ENCODE assay signal across 11 cellular contexts in genomic region chr1:206816390-206817287, GRCh38. TPM values are rescaled to one million over a fixed set of nuclear protein-coding genes. Genes with fewer than 3 reads are reported as not detected.
DNase-seq lines count a peak whose midpoint lies in the region; ATAC-seq, FAIRE-seq and TF ChIP-seq lines count a peak whose summit lies in the region.
"Had no signal": no experiment of that assay in that cellular context is flagged by ENCODE, and none has a peak within 500 bp of the region (broad histone marks: within the 10 kb centered on the region; RNA-seq: fewer than 3 reads in every experiment).

No MANE protein-coding gene starts in this region.

- H3K4me1 ChIP-seq in right lobe of liver (no peaks in the 10 kb centered on the region), HepG2 (ENCODE audit: insufficient read depth, low read length) (no peaks in the 10 kb centered on the region), testis (no peaks in the 10 kb centered on the region)

- TF ChIP-seq CTCF in right lobe of liver (IDR thresholded peaks at IDR 0.05) (no peak), HepG2 (CRISPR knock-in tag; IDR thresholded peaks at IDR 0.05) (no peak), testis (IDR thresholded peaks at IDR 0.05) (no peak), HFFc6 (IDR thresholded peaks at IDR 0.05) (no peak)

- ATAC-seq in right lobe of liver (peak in 3 of 4 donors; percentile 21 to 45 (median 29)), HepG2 (no peak), HG03159 (IDR thresholded peaks at IDR 0.05; ENCODE audit: unreplicated experiment) (peak; percentile 66), GM18873 (IDR thresholded peaks at IDR 0.05; ENCODE audit: low FRiP score, unreplicated experiment) (no peak), HG02610 (IDR thresholded peaks at IDR 0.05; ENCODE audit: unreplicated experiment) (no peak)
- ATAC-seq in activated naive CD8-positive, alpha-beta T cell treated with anti-CD3 and anti-CD28 coated beads, Interleukin-2, amount 10 ng/mL, durations not matched to agents 7 days and 5 days (ENCODE audit: low read depth) = peak; percentile 88

- H3K27ac ChIP-seq in right lobe of liver (no peak overlapping the region), HepG2 (ENCODE audit: extremely low read length, insufficient read depth, low read length) (no peak overlapping the region), testis (peak overlapping the region; percentile 9 to 34)
- H3K27ac ChIP-seq: VCaP had no signal

- no peak overlapping the region for H3K9ac ChIP-seq in HepG2 (ENCODE audit: insufficient read depth, low read depth, low read length)

- H3K79me2 ChIP-seq in HepG2 (ENCODE audit: insufficient read depth, low read length) = no peaks in the 10 kb centered on the region

- H3K4me3 ChIP-seq in right lobe of liver = no peak overlapping the region
- no peak overlapping the region for H3K4me3 ChIP-seq in HepG2 (replicated peaks in 1 of 3; ENCODE audit: insufficient read depth in 1 of 3, low read depth in 2 of 3, low read length in 3 of 3)
- H3K4me3 ChIP-seq in testis = no peak overlapping the region

- CTCF ChIA-PET in HepG2 (lab: Yijun Ruan, JAX; ENCODE audit: low intra/inter-chr PET ratio, low total read pairs) = no interaction called here

- H3K27me3 Mint-ChIP-seq in activated naive CD8-positive, alpha-beta T cell treated with anti-CD3 and anti-CD28 coated beads, Interleukin-2, amount 10 ng/mL, durations not matched to agents 7 days and 5 days = no peaks in the 10 kb centered on the region
- no peaks in the 10 kb centered on the region; the same call in 1 of the 2 replicates for H3K27me3 Mint-ChIP-seq in HFFc6 (ENCODE audit: insufficient read depth)

- H4K20me1 ChIP-seq in HepG2 (ENCODE audit: insufficient read depth, low read length) = no peaks in the 10 kb centered on the region

- H2AFZ ChIP-seq in HepG2 (ENCODE audit: low read length) = no peak overlapping the region

- no TSS peak for BruUV-seq in HepG2 (replicated peaks; lab: Mats Ljungman, UMichigan)

- H3K4me2 ChIP-seq in HepG2 (ENCODE audit: low read depth, low read length) = no peak overlapping the region

- no peak for TF ChIP-seq RAD21 in HepG2 (CRISPR knock-in tag; IDR thresholded peaks at IDR 0.05)

- peaks cover 27% of the 10 kb centered on the region for H3K4me1 Mint-ChIP-seq in activated naive CD8-positive, alpha-beta T cell treated with anti-CD3 and anti-CD28 coated beads, Interleukin-2, amount 10 ng/mL, durations not matched to agents 7 days and 5 days
- peaks cover 28% of the 10 kb centered on the region for H3K4me1 Mint-ChIP-seq in HFFc6 (ENCODE audit: low read depth)

- FAIRE-seq in HepG2 (lab: Jason Lieb, UNC) = no peak

- H3K36me3 Mint-ChIP-seq in activated naive CD8-positive, alpha-beta T cell treated with anti-CD3 and anti-CD28 coated beads, Interleukin-2, amount 10 ng/mL, durations not matched to agents 7 days and 5 days = peaks cover 22% of the 10 kb centered on the region
- peaks cover 8% of the 10 kb centered on the region for H3K36me3 Mint-ChIP-seq in HFFc6 (ENCODE audit: low read depth)

- POLR2A ChIA-PET in HepG2 (lab: Yijun Ruan, JAX) = no interaction called here
- POLR2A ChIA-PET in activated naive CD8-positive, alpha-beta T cell treated with anti-CD3 and anti-CD28 coated beads, Interleukin-2, amount 10 ng/mL, durations not matched to agents 7 days and 5 days (lab: Charles Lee) = interaction anchor here (0.6 to 1.6 kb wide), 4 partner anchors 11 to 149 kb away, joined by 3 to 7 read pairs (median 4); no protein-coding TSS in a partner anchor

- in situ Hi-C loops in HepG2 (cut with HindIII; ENCODE audit: extremely low pct_ligation_motif_present, low pct_unique_long_range_greater_than_20kb) = no loop called here

- H3K36me3 ChIP-seq in right lobe of liver (no peaks in the 10 kb centered on the region), HepG2 (replicated peaks in 1 of 2; ENCODE audit: control insufficient read depth in 1 of 2, insufficient read depth in 2 of 2, low read length in 2 of 2) (no peaks in the 10 kb centered on the region), testis (ENCODE audit: low read depth, missing control alignments) (no peaks in the 10 kb centered on the region)

- TF ChIP-seq POLR2A in right lobe of liver (IDR thresholded peaks at IDR 0.05) = no peak
- no peak for TF ChIP-seq POLR2A in HepG2 (IDR thresholded peaks at IDR 0.05; ENCODE audit: insufficient read depth in 1 of 2, low read depth in 2 of 2, low read length in 2 of 2)
- TF ChIP-seq POLR2A in testis (IDR thresholded peaks at IDR 0.05) = no peak

- H3K27me3 ChIP-seq in right lobe of liver = no peaks in the 10 kb centered on the region
- H3K27me3 ChIP-seq in HepG2 (ENCODE audit: control insufficient read depth in 1 of 2, insufficient read depth in 2 of 2, low read length in 2 of 2) = peaks cover 0 to 5% of the 10 kb centered on the region in 2 experiments; a peak in 1 of 5 replicates
- no peaks in the 10 kb centered on the region for H3K27me3 ChIP-seq in testis

- DNase-seq in right lobe of liver (no peak), HepG2 (ENCODE audit: low spot score) (no peak), testis (peak; percentile 18), HFFc6 (no peak)
- no peak for DNase-seq in activated naive CD8-positive, alpha-beta T cell treated with anti-CD3 and anti-CD28 coated beads, Interleukin-2, amount 10 ng/mL, durations not matched to agents 7 days and 5 days

- peaks cover 0 to 3% (median 0%) of the 10 kb centered on the region in 4 donors for H3K9me3 ChIP-seq in right lobe of liver
- H3K9me3 ChIP-seq in HepG2 (ENCODE audit: low read length) = peaks cover 15% of the 10 kb centered on the region
- no peaks in the 10 kb centered on the region for H3K9me3 ChIP-seq in testis

- no peak for TF ChIP-seq EP300 in HepG2 (IDR thresholded peaks at IDR 0.05; ENCODE audit: low read depth in 2 of 2, low read length in 2 of 2)
- no peak for TF ChIP-seq EP300 in HepG2 (CRISPR knock-in tag; IDR thresholded peaks at IDR 0.05; ENCODE audit: borderline replicate concordance)

- intact Hi-C loops in right lobe of liver (cut with DNase I) = no loop called here
- intact Hi-C loops in HepG2 (cut with micrococcal nuclease; ENCODE audit: unreplicated experiment) = no loop called here
- intact Hi-C loops in testis (cut with DNase I; ENCODE audit: low total_unique reads) = no loop called here

- peak overlapping the region; percentile 92 for H3K27ac Mint-ChIP-seq in activated naive CD8-positive, alpha-beta T cell treated with anti-CD3 and anti-CD28 coated beads, Interleukin-2, amount 10 ng/mL, durations not matched to agents 7 days and 5 days
- H3K27ac Mint-ChIP-seq in HFFc6 = no peak overlapping the region

- H3K4me3 Mint-ChIP-seq in activated naive CD8-positive, alpha-beta T cell treated with anti-CD3 and anti-CD28 coated beads, Interleukin-2, amount 10 ng/mL, durations not matched to agents 7 days and 5 days = peak overlapping the region; percentile 56
- H3K4me3 Mint-ChIP-seq in HFFc6 = no peak overlapping the region; the same call in 1 of the 2 replicates

- H3K9me3 Mint-ChIP-seq in activated naive CD8-positive, alpha-beta T cell treated with anti-CD3 and anti-CD28 coated beads, Interleukin-2, amount 10 ng/mL, durations not matched to agents 7 days and 5 days = peaks cover 10% of the 10 kb centered on the region
- H3K9me3 Mint-ChIP-seq in HFFc6 = peaks cover 11% of the 10 kb centered on the region; the same call in 1 of the 2 replicates

- whole genome bisulfite sequencing in right lobe of liver (ENCODE audit: insufficient coverage, low coverage, low lambda C conversion rate, missing lambda C conversion rate) = 55% methylated on average over 4 of the region's 4 CpGs
- 16% methylated on average over 4 of the region's 4 CpGs for WGBS in HepG2 (ENCODE audit: low lambda C conversion rate)
- WGBS in testis, 2 donors = 60 to 72% methylated on average over 4 of the region's 4 CpGs

RNA-seq across cellular contexts. Expression of gene IL10, which starts 44.3 kb away (rescaled TPM):
- 1 to 10 TPM in 1 of 6 experiments, under 1 TPM in 3, not detected in 2; 0.26 to 2.2 (median 0.63) TPM for total RNA-seq in right lobe of liver
- not detected in 2 replicates for total RNA-seq in HepG2 (2016; rRNA removed; fragmentation: Illumina TruSeq; extraction: Trizol)
- total RNA-seq in HepG2 (2016; cell fraction: cytosol; rRNA removed; fragmentation: Illumina TruSeq; extraction: Trizol; ENCODE audit: low read depth) = not detected in 2 replicates
- total RNA-seq in HepG2 (2016; cell fraction: insoluble cytoplasmic fraction; rRNA removed; fragmentation: Illumina TruSeq; extraction: Trizol) = not detected in 2 replicates
- not detected in 2 replicates for total RNA-seq in HepG2 (2016; cell fraction: membrane; rRNA removed; fragmentation: Illumina TruSeq; extraction: Trizol)
- not detected in 2 replicates for total RNA-seq in HepG2 (2016; cell fraction: nucleus; rRNA removed; fragmentation: Illumina TruSeq; extraction: Trizol)
- not detected in 2 replicates for polyA plus RNA-seq in HepG2 (2011; rRNA removed)
- polyA plus RNA-seq in HepG2 (2011; cell fraction: cytosol; rRNA removed) = not detected in 2 replicates
- polyA plus RNA-seq in HepG2 (2011; cell fraction: nucleus; rRNA removed) = not detected in 2 replicates
- polyA plus RNA-seq in HepG2 (2012) = not detected in 2 replicates
- not detected in 2 replicates for polyA plus RNA-seq in HepG2 (2016; cell fraction: cytosol; fragmentation: Illumina TruSeq; extraction: Trizol; ENCODE audit: low read depth)
- polyA plus RNA-seq in HepG2 (2016; cell fraction: insoluble cytoplasmic fraction; fragmentation: Illumina TruSeq; extraction: Trizol; ENCODE audit: low read depth) = not detected in 2 replicates
- not detected in 2 replicates for polyA plus RNA-seq in HepG2 (2016; cell fraction: membrane; fragmentation: Illumina TruSeq; extraction: Trizol; ENCODE audit: low read depth)
- polyA plus RNA-seq in HepG2 (2016; cell fraction: nucleus; fragmentation: Illumina TruSeq; extraction: Trizol; ENCODE audit: insufficient read depth, low read depth) = not detected in 2 replicates
- polyA minus RNA-seq in HepG2 (2011; rRNA and poly(A)+ RNA removed; ENCODE audit: low replicate concordance) = not detected in 2 replicates
- polyA minus RNA-seq in HepG2 (2011; cell fraction: cytosol; rRNA and poly(A)+ RNA removed) = not detected in 2 replicates
- polyA minus RNA-seq in HepG2 (2011; cell fraction: nucleus; rRNA and poly(A)+ RNA removed) = not detected in 2 replicates
- total RNA-seq in activated naive CD8-positive, alpha-beta T cell treated with anti-CD3 and anti-CD28 coated beads, Interleukin-2, amount 10 ng/mL, durations not matched to agents 7 days and 5 days = under 1 TPM in 1 of 2 experiments, not detected in 1; 0.17 TPM
- 1 to 10 TPM; 1.4 to 1.7 TPM for total RNA-seq in testis
- polyA plus RNA-seq in testis (ENCODE audit: insufficient read depth, low read depth, low replicate concordance) = 3.5 TPM
- not detected for total RNA-seq in HFFc6 (2021; fragmentation: NEBNext Ultra II Directional; extraction: Animal tissue kit (Norgen Biotek cat#: 25700))
- total RNA-seq: pulmonary artery endothelial cell had no signal

RNA-seq across cellular contexts. Expression of gene IL19, which starts 46.1 kb away (rescaled TPM):
- total RNA-seq in right lobe of liver (not detected), HepG2 (2016; rRNA removed; fragmentation: Illumina TruSeq; extraction: Trizol) (not detected in 2 replicates), testis (not detected)
- not detected in 2 replicates for total RNA-seq in HepG2 (2016; cell fraction: cytosol; rRNA removed; fragmentation: Illumina TruSeq; extraction: Trizol; ENCODE audit: low read depth)
- not detected in 2 replicates for total RNA-seq in HepG2 (2016; cell fraction: insoluble cytoplasmic fraction; rRNA removed; fragmentation: Illumina TruSeq; extraction: Trizol)
- total RNA-seq in HepG2 (2016; cell fraction: membrane; rRNA removed; fragmentation: Illumina TruSeq; extraction: Trizol) = not detected in 2 replicates
- total RNA-seq in HepG2 (2016; cell fraction: nucleus; rRNA removed; fragmentation: Illumina TruSeq; extraction: Trizol) = not detected in 2 replicates
- polyA plus RNA-seq in HepG2 (2011; rRNA removed) (not detected in 2 replicates), testis (ENCODE audit: insufficient read depth, low read depth, low replicate concordance) (0.37 TPM)
- polyA plus RNA-seq in HepG2 (2011; cell fraction: cytosol; rRNA removed) = not detected in 2 replicates
- not detected in 2 replicates for polyA plus RNA-seq in HepG2 (2011; cell fraction: nucleus; rRNA removed)
- not detected in 2 replicates for polyA plus RNA-seq in HepG2 (2012)
- polyA plus RNA-seq in HepG2 (2016; cell fraction: cytosol; fragmentation: Illumina TruSeq; extraction: Trizol; ENCODE audit: low read depth) = not detected in 2 replicates
- not detected in 2 replicates for polyA plus RNA-seq in HepG2 (2016; cell fraction: insoluble cytoplasmic fraction; fragmentation: Illumina TruSeq; extraction: Trizol; ENCODE audit: low read depth)
- polyA plus RNA-seq in HepG2 (2016; cell fraction: membrane; fragmentation: Illumina TruSeq; extraction: Trizol; ENCODE audit: low read depth) = not detected in 2 replicates
- polyA plus RNA-seq in HepG2 (2016; cell fraction: nucleus; fragmentation: Illumina TruSeq; extraction: Trizol; ENCODE audit: insufficient read depth, low read depth) = not detected in 2 replicates
- polyA minus RNA-seq in HepG2 (2011; rRNA and poly(A)+ RNA removed; ENCODE audit: low replicate concordance) = not detected in 2 replicates
- not detected in 2 replicates for polyA minus RNA-seq in HepG2 (2011; cell fraction: cytosol; rRNA and poly(A)+ RNA removed)
- not detected in 2 replicates for polyA minus RNA-seq in HepG2 (2011; cell fraction: nucleus; rRNA and poly(A)+ RNA removed)
- not detected for total RNA-seq in activated naive CD8-positive, alpha-beta T cell treated with anti-CD3 and anti-CD28 coated beads, Interleukin-2, amount 10 ng/mL, durations not matched to agents 7 days and 5 days
- not detected for total RNA-seq in HFFc6 (2021; fragmentation: NEBNext Ultra II Directional; extraction: Animal tissue kit (Norgen Biotek cat#: 25700))
- total RNA-seq: pulmonary artery endothelial cell, urinary bladder had no signal
- polyA plus RNA-seq: urinary bladder had no signal

RNA-seq across cellular contexts. Expression of gene IL20, which starts 48.8 kb away (rescaled TPM):
- total RNA-seq in right lobe of liver = not detected
- not detected in 2 replicates for total RNA-seq in HepG2 (2016; rRNA removed; fragmentation: Illumina TruSeq; extraction: Trizol)
- total RNA-seq in HepG2 (2016; cell fraction: cytosol; rRNA removed; fragmentation: Illumina TruSeq; extraction: Trizol; ENCODE audit: low read depth) = not detected in 2 replicates
- not detected in 2 replicates for total RNA-seq in HepG2 (2016; cell fraction: insoluble cytoplasmic fraction; rRNA removed; fragmentation: Illumina TruSeq; extraction: Trizol)
- not detected in 2 replicates for total RNA-seq in HepG2 (2016; cell fraction: membrane; rRNA removed; fragmentation: Illumina TruSeq; extraction: Trizol)
- total RNA-seq in HepG2 (2016; cell fraction: nucleus; rRNA removed; fragmentation: Illumina TruSeq; extraction: Trizol) = not detected in 2 replicates
- 0.05 TPM in 1 of 2 replicates, not detected in the other for polyA plus RNA-seq in HepG2 (2011; rRNA removed)
- polyA plus RNA-seq in HepG2 (2011; cell fraction: cytosol; rRNA removed) = not detected in 2 replicates
- not detected in 2 replicates for polyA plus RNA-seq in HepG2 (2011; cell fraction: nucleus; rRNA removed)
- polyA plus RNA-seq in HepG2 (2012) = not detected in 2 replicates
- polyA plus RNA-seq in HepG2 (2016; cell fraction: cytosol; fragmentation: Illumina TruSeq; extraction: Trizol; ENCODE audit: low read depth) = not detected in 2 replicates
- polyA plus RNA-seq in HepG2 (2016; cell fraction: insoluble cytoplasmic fraction; fragmentation: Illumina TruSeq; extraction: Trizol; ENCODE audit: low read depth) = not detected in 2 replicates
- not detected in 2 replicates for polyA plus RNA-seq in HepG2 (2016; cell fraction: membrane; fragmentation: Illumina TruSeq; extraction: Trizol; ENCODE audit: low read depth)
- polyA plus RNA-seq in HepG2 (2016; cell fraction: nucleus; fragmentation: Illumina TruSeq; extraction: Trizol; ENCODE audit: insufficient read depth, low read depth) = not detected in 2 replicates
- not detected in 2 replicates for polyA minus RNA-seq in HepG2 (2011; rRNA and poly(A)+ RNA removed; ENCODE audit: low replicate concordance)
- polyA minus RNA-seq in HepG2 (2011; cell fraction: cytosol; rRNA and poly(A)+ RNA removed) = not detected in 2 replicates
- polyA minus RNA-seq in HepG2 (2011; cell fraction: nucleus; rRNA and poly(A)+ RNA removed) = not detected in 2 replicates
- total RNA-seq in activated naive CD8-positive, alpha-beta T cell treated with anti-CD3 and anti-CD28 coated beads, Interleukin-2, amount 10 ng/mL, durations not matched to agents 7 days and 5 days = not detected
- total RNA-seq in testis = under 1 TPM in 1 of 2 donors, not detected in 1; 0.43 TPM
- 0.37 TPM for polyA plus RNA-seq in testis (ENCODE audit: insufficient read depth, low read depth, low replicate concordance)
- total RNA-seq in HFFc6 (2021; fragmentation: NEBNext Ultra II Directional; extraction: Animal tissue kit (Norgen Biotek cat#: 25700)) = not detected
- total RNA-seq: pulmonary artery endothelial cell, urinary bladder had no signal
- polyA plus RNA-seq: urinary bladder had no signal

Comparison
In these comparisons a context has a peak if more than half of its experiments do, and no peak if none do; other contexts are left out.
1. ATAC-seq: peak in right lobe of liver (3 of 4), HG03159 (single experiment) and activated naive CD8-positive, alpha-beta T cell treated with anti-CD3 and anti-CD28 coated beads, Interleukin-2, amount 10 ng/mL, durations not matched to agents 7 days and 5 days (single experiment); none in HepG2 (single experiment), GM18873 (single experiment) and HG02610 (single experiment).
2. H3K27ac ChIP-seq: peak in testis (2 of 2); none in right lobe of liver (0 of 3) and HepG2 (single experiment).